8 cellular contexts compared by ENCODE assay signal in the genomic region with DNA sequence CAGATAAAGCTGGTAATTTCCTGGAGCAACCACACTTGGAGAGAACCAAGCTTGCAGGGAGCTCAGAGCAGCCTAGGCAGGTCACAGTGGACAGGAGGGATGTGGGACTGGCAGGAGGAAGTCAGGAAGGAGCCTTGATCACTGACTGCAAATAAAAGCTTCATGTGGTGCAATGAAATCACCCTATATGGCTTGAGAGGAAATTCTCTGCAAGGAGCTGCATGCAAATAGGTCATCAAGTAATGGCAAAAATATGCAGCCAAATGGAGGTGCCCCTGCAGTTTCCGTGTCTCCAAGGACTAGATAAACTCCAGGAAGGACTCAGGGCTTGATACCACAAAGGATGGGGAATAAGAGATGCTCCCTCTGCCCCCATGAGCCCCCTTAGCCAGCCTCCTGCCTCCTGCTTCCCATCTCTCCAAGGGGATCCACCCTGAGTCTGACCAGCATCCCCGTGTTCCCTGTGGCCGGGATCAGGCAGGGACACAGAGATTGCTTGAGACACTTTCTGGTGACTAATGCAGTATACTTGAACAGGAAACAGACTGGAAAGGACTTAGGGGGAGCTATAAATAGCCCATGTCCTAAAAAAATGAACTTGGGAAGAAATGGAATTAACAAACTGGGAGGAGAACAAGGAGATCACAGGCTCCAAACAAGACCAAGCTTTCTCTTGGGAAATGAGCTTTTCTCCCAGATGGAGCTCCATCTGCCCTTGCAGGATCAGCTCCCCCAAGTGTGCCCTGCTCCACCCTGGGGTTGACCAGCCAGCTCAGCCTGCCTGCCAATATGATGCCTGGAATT. TPM values are rescaled to one million over a fixed set of nuclear protein-coding genes. Genes with fewer than 3 reads are reported as not detected.
DNase-seq lines count a peak whose midpoint lies in the region; ATAC-seq lines count a peak whose summit lies in the region.

No MANE protein-coding gene starts in this region.

- ATAC-seq in Right ventricle myocardium superior (ENCODE audit: poor library complexity) (peak; percentile 79), GM21447 (IDR thresholded peaks at IDR 0.05; ENCODE audit: unreplicated experiment) (no peak), GM19455 (IDR thresholded peaks at IDR 0.05; ENCODE audit: unreplicated experiment) (no peak)

- peak overlapping the region; percentile 79 for H3K4me2 ChIP-seq in skeletal muscle satellite cell (ENCODE audit: low read length)

- peak overlapping the region; percentile 93 for H3K9ac ChIP-seq in skeletal muscle satellite cell (ENCODE audit: low read depth, low read length)

- DNase-seq in activated naive CD4-positive, alpha-beta T cell treated with anti-CD3 and anti-CD28 coated beads, Interleukin-2, amount 10 ng/mL, durations not matched to agents 7 days and 5 days: no peak
- no peak for DNase-seq in activated naive CD4-positive, alpha-beta T cell treated with anti-CD3 and anti-CD28 coated beads for 36 hours
- DNase-seq in activated CD4-positive, alpha-beta memory T cell treated with anti-CD3 and anti-CD28 coated beads, Interleukin-2, amount 10 ng/mL, durations not matched to agents 7 days and 5 days: no peak
- peak; percentile 74 for DNase-seq in Right ventricle myocardium superior
- no peak for DNase-seq in stimulated activated CD4-positive, alpha-beta T cell treated with anti-CD3 and anti-CD28 coated beads, Interleukin-12 subunit alpha, Interleukin-12 subunit beta, amount 100 ng/mL, for 4 hours

- H3K36me3 ChIP-seq in skeletal muscle satellite cell (ENCODE audit: insufficient read depth, low read length): no peaks in the 10 kb centered on the region

- H3K4me1 ChIP-seq in skeletal muscle satellite cell (ENCODE audit: control insufficient read depth, insufficient read depth, low read length): peaks cover 70% of the 10 kb centered on the region

- POLR2A ChIA-PET in activated CD4-positive, alpha-beta memory T cell treated with anti-CD3 and anti-CD28 coated beads, Interleukin-2, amount 10 ng/mL, durations not matched to agents 7 days and 5 days (lab: Charles Lee): interaction anchor here (0.7 to 7.0 kb wide), 24 partner anchors 9 to 243 kb away, joined by 3 to 117 read pairs (median 5); a partner anchor contains a TSS

- H3K27me3 Mint-ChIP-seq in activated naive CD4-positive, alpha-beta T cell treated with anti-CD3 and anti-CD28 coated beads, Interleukin-2, amount 10 ng/mL, durations not matched to agents 7 days and 5 days: no peaks in the 10 kb centered on the region
- no peaks in the 10 kb centered on the region for H3K27me3 Mint-ChIP-seq in activated naive CD4-positive, alpha-beta T cell treated with anti-CD3 and anti-CD28 coated beads for 36 hours (ENCODE audit: low read depth)
- peaks cover 3% of the 10 kb centered on the region for H3K27me3 Mint-ChIP-seq in activated CD4-positive, alpha-beta memory T cell treated with anti-CD3 and anti-CD28 coated beads, Interleukin-2, amount 10 ng/mL, durations not matched to agents 7 days and 5 days

- no peaks in the 10 kb centered on the region for H3K27me3 ChIP-seq in skeletal muscle satellite cell (ENCODE audit: control insufficient read depth, insufficient read depth, low read length)

- no peaks in the 10 kb centered on the region for H3K9me3 ChIP-seq in skeletal muscle satellite cell (replicated peaks; ENCODE audit: low read length)

- intact Hi-C loops in activated naive CD4-positive, alpha-beta T cell treated with anti-CD3 and anti-CD28 coated beads for 36 hours (cut with micrococcal nuclease): loop anchor here (1.0 kb wide), 1 partner anchor 150 kb away; no protein-coding TSS in a partner anchor
- intact Hi-C loops in Right ventricle myocardium superior (cut with DNase I): loop anchor here (5.0 kb wide), 1 partner anchor 151 kb away; no protein-coding TSS in a partner anchor

- H3K4me1 Mint-ChIP-seq in activated naive CD4-positive, alpha-beta T cell treated with anti-CD3 and anti-CD28 coated beads, Interleukin-2, amount 10 ng/mL, durations not matched to agents 7 days and 5 days: peaks cover 65% of the 10 kb centered on the region
- H3K4me1 Mint-ChIP-seq in activated naive CD4-positive, alpha-beta T cell treated with anti-CD3 and anti-CD28 coated beads for 36 hours (ENCODE audit: low read depth): peaks cover 41% of the 10 kb centered on the region
- peaks cover 69% of the 10 kb centered on the region for H3K4me1 Mint-ChIP-seq in activated CD4-positive, alpha-beta memory T cell treated with anti-CD3 and anti-CD28 coated beads, Interleukin-2, amount 10 ng/mL, durations not matched to agents 7 days and 5 days

- peaks cover 1% of the 10 kb centered on the region for H3K9me3 Mint-ChIP-seq in activated naive CD4-positive, alpha-beta T cell treated with anti-CD3 and anti-CD28 coated beads, Interleukin-2, amount 10 ng/mL, durations not matched to agents 7 days and 5 days
- H3K9me3 Mint-ChIP-seq in activated naive CD4-positive, alpha-beta T cell treated with anti-CD3 and anti-CD28 coated beads for 36 hours: no peaks in the 10 kb centered on the region
- H3K9me3 Mint-ChIP-seq in activated CD4-positive, alpha-beta memory T cell treated with anti-CD3 and anti-CD28 coated beads, Interleukin-2, amount 10 ng/mL, durations not matched to agents 7 days and 5 days: peaks cover 2% of the 10 kb centered on the region

- peak overlapping the region; percentile 65 for H3K4me3 ChIP-seq in skeletal muscle satellite cell (ENCODE audit: low read length)

- H3K27ac Mint-ChIP-seq in activated naive CD4-positive, alpha-beta T cell treated with anti-CD3 and anti-CD28 coated beads, Interleukin-2, amount 10 ng/mL, durations not matched to agents 7 days and 5 days: peak overlapping the region; percentile 87
- H3K27ac Mint-ChIP-seq in activated naive CD4-positive, alpha-beta T cell treated with anti-CD3 and anti-CD28 coated beads for 36 hours: no peak overlapping the region
- H3K27ac Mint-ChIP-seq in activated CD4-positive, alpha-beta memory T cell treated with anti-CD3 and anti-CD28 coated beads, Interleukin-2, amount 10 ng/mL, durations not matched to agents 7 days and 5 days: peak overlapping the region; percentile 93

- CTCF ChIA-PET in activated naive CD4-positive, alpha-beta T cell treated with anti-CD3 and anti-CD28 coated beads, Interleukin-2, amount 10 ng/mL, durations not matched to agents 7 days and 5 days (lab: Charles Lee): interaction anchor here (0.5 to 4.3 kb wide), 23 partner anchors 9 to 200 kb away, joined by 3 to 28 read pairs (median 6); a partner anchor contains a TSS
- CTCF ChIA-PET in activated naive CD4-positive, alpha-beta T cell treated with anti-CD3 and anti-CD28 coated beads for 36 hours (lab: Charles Lee): interaction anchor here (1.0 to 4.9 kb wide), 8 partner anchors 23 to 288 kb away, joined by 3 to 26 read pairs (median 4); no protein-coding TSS in a partner anchor
- CTCF ChIA-PET in activated CD4-positive, alpha-beta memory T cell treated with anti-CD3 and anti-CD28 coated beads, Interleukin-2, amount 10 ng/mL, durations not matched to agents 7 days and 5 days (lab: Charles Lee): interaction anchor here (0.9 to 5.9 kb wide), 23 partner anchors 8 to 202 kb away, joined by 3 to 73 read pairs (median 9); a partner anchor contains a TSS

- peak overlapping the region; percentile 56 for H3K4me3 Mint-ChIP-seq in activated naive CD4-positive, alpha-beta T cell treated with anti-CD3 and anti-CD28 coated beads, Interleukin-2, amount 10 ng/mL, durations not matched to agents 7 days and 5 days
- no peak overlapping the region for H3K4me3 Mint-ChIP-seq in activated naive CD4-positive, alpha-beta T cell treated with anti-CD3 and anti-CD28 coated beads for 36 hours
- H3K4me3 Mint-ChIP-seq in activated CD4-positive, alpha-beta memory T cell treated with anti-CD3 and anti-CD28 coated beads, Interleukin-2, amount 10 ng/mL, durations not matched to agents 7 days and 5 days: peak overlapping the region; percentile 55

- H3K36me3 Mint-ChIP-seq in activated naive CD4-positive, alpha-beta T cell treated with anti-CD3 and anti-CD28 coated beads, Interleukin-2, amount 10 ng/mL, durations not matched to agents 7 days and 5 days: peaks cover 1% of the 10 kb centered on the region
- H3K36me3 Mint-ChIP-seq in activated naive CD4-positive, alpha-beta T cell treated with anti-CD3 and anti-CD28 coated beads for 36 hours (ENCODE audit: low read depth): no peaks in the 10 kb centered on the region
- peaks cover 3% of the 10 kb centered on the region for H3K36me3 Mint-ChIP-seq in activated CD4-positive, alpha-beta memory T cell treated with anti-CD3 and anti-CD28 coated beads, Interleukin-2, amount 10 ng/mL, durations not matched to agents 7 days and 5 days (ENCODE audit: low read depth)

RNA-seq across cellular contexts. Expression of a gene that starts 23.9 kb away (rescaled TPM):
- 10 to 100 TPM; 48.7 to 54.6 TPM for total RNA-seq in activated naive CD4-positive, alpha-beta T cell treated with anti-CD3 and anti-CD28 coated beads for 36 hours
- 100 to 1,000 TPM; 135 to 143 TPM for total RNA-seq in activated CD4-positive, alpha-beta memory T cell treated with anti-CD3 and anti-CD28 coated beads, Interleukin-2, amount 10 ng/mL, durations not matched to agents 7 days and 5 days
- 34.8 TPM for total RNA-seq in Right ventricle myocardium superior
- total RNA-seq in skeletal muscle satellite cell (2012; rRNA removed): 25.6 and 43.9 TPM in 2 replicates
